Comparison of ENCODE assay signal across 8 cellular contexts in the genomic region with DNA sequence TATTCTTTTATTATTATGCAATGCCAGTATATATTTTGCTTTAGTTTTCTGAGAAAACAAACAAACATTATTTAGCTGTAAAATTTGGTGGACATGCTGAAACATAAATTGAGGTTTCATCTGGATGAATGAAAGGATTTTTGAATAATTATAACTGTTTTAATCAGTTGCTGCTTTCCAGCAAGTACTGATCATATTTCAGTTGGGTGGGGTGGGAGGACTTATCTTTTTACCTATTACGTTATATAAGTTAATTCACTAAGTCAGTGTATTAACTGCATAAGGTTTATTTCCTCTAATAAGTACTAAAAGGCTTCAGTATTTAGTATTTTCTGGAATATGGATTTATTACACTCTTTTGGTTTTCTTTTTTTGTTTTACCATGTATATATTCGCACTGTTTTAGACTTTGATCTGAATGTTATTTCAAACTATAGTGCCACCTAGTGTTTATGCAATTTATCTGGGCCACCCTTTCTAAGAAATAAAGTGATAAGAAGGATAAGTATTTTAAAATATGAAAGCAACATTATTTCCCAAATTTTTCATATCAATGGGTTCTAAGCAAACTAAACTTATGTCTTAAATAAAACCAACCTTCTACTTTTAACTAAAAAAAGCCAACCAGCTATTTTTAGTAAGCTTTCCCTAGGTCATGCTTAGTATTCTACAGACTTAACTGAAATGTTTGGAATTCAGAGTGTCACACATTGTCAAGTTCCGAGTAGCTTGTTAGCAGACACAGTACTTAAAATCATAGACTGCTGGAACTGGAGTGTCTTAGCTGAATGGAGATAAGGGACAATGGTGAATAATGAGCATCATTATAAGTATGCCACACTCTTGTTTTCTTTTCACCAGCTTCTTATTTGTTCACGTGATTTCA.
DNase-seq lines count a peak whose midpoint lies in the region; ATAC-seq and TF ChIP-seq lines count a peak whose summit lies in the region.

No MANE protein-coding gene starts in this region.

- ATAC-seq in right lobe of liver (peak; percentile 63 to 71 (median 68)), T-helper 17 cell (no peak), GM21381 (IDR thresholded peaks at IDR 0.05; ENCODE audit: unreplicated experiment) (no peak)

- H3K4me1 ChIP-seq in right lobe of liver = peaks cover 0 to 8% (median 0%) of the 10 kb centered on the region in 4 donors

- CTCF ChIA-PET in activated CD4-positive, alpha-beta memory T cell treated with anti-CD3 and anti-CD28 coated beads, Interleukin-2, amount 10 ng/mL, durations not matched to agents 7 days and 5 days (lab: Charles Lee) = interaction anchor here (1.0 to 6.5 kb wide), 8 partner anchors 12 to 230 kb away, joined by 3 to 42 read pairs (median 4); no protein-coding TSS in a partner anchor

- H3K36me3 Mint-ChIP-seq in activated CD4-positive, alpha-beta memory T cell treated with anti-CD3 and anti-CD28 coated beads, Interleukin-2, amount 10 ng/mL, durations not matched to agents 7 days and 5 days (ENCODE audit: low read depth) = no peaks in the 10 kb centered on the region
- H3K36me3 Mint-ChIP-seq in T-helper 17 cell (ENCODE audit: low read depth) = no peaks in the 10 kb centered on the region

- no peak overlapping the region for H3K4me3 Mint-ChIP-seq in activated CD4-positive, alpha-beta memory T cell treated with anti-CD3 and anti-CD28 coated beads, Interleukin-2, amount 10 ng/mL, durations not matched to agents 7 days and 5 days
- no peak overlapping the region for H3K4me3 Mint-ChIP-seq in T-helper 17 cell

- WGBS in right lobe of liver (ENCODE audit: insufficient coverage, low coverage, low lambda C conversion rate, missing lambda C conversion rate) = 7% methylated on average over 4 of the region's 4 CpGs

- no peaks in the 10 kb centered on the region for H3K36me3 ChIP-seq in right lobe of liver

- H3K4me1 Mint-ChIP-seq in activated CD4-positive, alpha-beta memory T cell treated with anti-CD3 and anti-CD28 coated beads, Interleukin-2, amount 10 ng/mL, durations not matched to agents 7 days and 5 days = no peaks in the 10 kb centered on the region
- H3K4me1 Mint-ChIP-seq in T-helper 17 cell = no peaks in the 10 kb centered on the region

- POLR2A ChIA-PET in activated CD4-positive, alpha-beta memory T cell treated with anti-CD3 and anti-CD28 coated beads, Interleukin-2, amount 10 ng/mL, durations not matched to agents 7 days and 5 days (lab: Charles Lee) = no interaction called here

- TF ChIP-seq POLR2A in right lobe of liver (IDR thresholded peaks at IDR 0.05) = no peak

- no peak overlapping the region for H3K27ac ChIP-seq in VCaP
- no peak overlapping the region for H3K27ac ChIP-seq in right lobe of liver

- H3K9me3 ChIP-seq in right lobe of liver = no peaks in the 10 kb centered on the region
- H3K9me3 ChIP-seq in T-helper 17 cell (ENCODE audit: control insufficient read depth, low read length, poor library complexity, severe bottlenecking) = no peaks in the 10 kb centered on the region

- no peak overlapping the region for H3K4me3 ChIP-seq in right lobe of liver

- no peaks in the 10 kb centered on the region for H3K9me3 Mint-ChIP-seq in activated CD4-positive, alpha-beta memory T cell treated with anti-CD3 and anti-CD28 coated beads, Interleukin-2, amount 10 ng/mL, durations not matched to agents 7 days and 5 days

- no peak overlapping the region for H3K27ac Mint-ChIP-seq in activated CD4-positive, alpha-beta memory T cell treated with anti-CD3 and anti-CD28 coated beads, Interleukin-2, amount 10 ng/mL, durations not matched to agents 7 days and 5 days
- H3K27ac Mint-ChIP-seq in T-helper 17 cell = no peak overlapping the region

- peak; percentile 73 for TF ChIP-seq CTCF in VCaP (conservative IDR thresholded peaks at IDR 0.05)
- TF ChIP-seq CTCF in right lobe of liver (IDR thresholded peaks at IDR 0.05) = peak; percentile 45 to 68 (median 60)

- peak; percentile 61 for DNase-seq in DMS 273 (lab: John Stamatoyannopoulos, UW; ENCODE audit: unreplicated experiment)
- no peak for DNase-seq in DMS 273 treated with DMSO at 0.1 percent for 48 hours (lab: John Stamatoyannopoulos, UW)
- DNase-seq in M059J (ENCODE audit: low read depth) = peak; percentile 27
- DNase-seq in right lobe of liver = no peak
- no peak for DNase-seq in activated CD4-positive, alpha-beta memory T cell treated with anti-CD3 and anti-CD28 coated beads, Interleukin-2, amount 10 ng/mL, durations not matched to agents 7 days and 5 days
- no peak for DNase-seq in T-helper 17 cell

- intact Hi-C loops in right lobe of liver (cut with DNase I) = no loop called here

- H3K27me3 ChIP-seq in right lobe of liver = no peaks in the 10 kb centered on the region

- H3K27me3 Mint-ChIP-seq in activated CD4-positive, alpha-beta memory T cell treated with anti-CD3 and anti-CD28 coated beads, Interleukin-2, amount 10 ng/mL, durations not matched to agents 7 days and 5 days = peaks cover 22% of the 10 kb centered on the region
- H3K27me3 Mint-ChIP-seq in T-helper 17 cell = peaks cover 20% of the 10 kb centered on the region

Comparison
In these comparisons a context has a peak if more than half of its experiments do, and no peak if none do; other contexts are left out.
1. DNase-seq: peak in DMS 273 (single experiment) and M059J (single experiment); none in DMS 273 treated with DMSO at 0.1 percent for 48 hours (single experiment), right lobe of liver (0 of 3), activated CD4-positive, alpha-beta memory T cell treated with anti-CD3 and anti-CD28 coated beads, Interleukin-2, amount 10 ng/mL, durations not matched to agents 7 days and 5 days (single experiment) and T-helper 17 cell (0 of 3).
2. ATAC-seq: peak in right lobe of liver (4 of 4); none in T-helper 17 cell (single experiment) and GM21381 (single experiment).